8 cellular contexts compared by ENCODE assay signal in genomic region chr1:2642560-2643413, GRCh38. TPM values are rescaled to one million over a fixed set of nuclear protein-coding genes. Genes with fewer than 3 reads are reported as not detected.
A peak's percentile ranks its signal among the peaks of the same experiment; 100 is the strongest.
DNase-seq lines count a peak whose midpoint lies in the region; ATAC-seq and TF ChIP-seq lines count a peak whose summit lies in the region.

No MANE protein-coding gene starts in this region.

- no peaks in the 10 kb centered on the region for H3K27me3 ChIP-seq in IMR-90 (ENCODE audit: control insufficient read depth, insufficient read depth, low read length)
- no peaks in the 10 kb centered on the region for H3K27me3 ChIP-seq in OCI-LY3 (ENCODE audit: low read depth, low read length)
- H3K27me3 ChIP-seq in mucosa of rectum (ENCODE audit: control insufficient read depth in 2 of 2, insufficient read depth in 2 of 2, low read length in 2 of 2): peaks cover 0 to 2% of the 10 kb centered on the region in 2 donors

- H3K79me2 ChIP-seq in OCI-LY3 (ENCODE audit: low read length): peaks cover 15% of the 10 kb centered on the region

- H4K20me1 ChIP-seq in IMR-90 (ENCODE audit: insufficient read depth, low read length) (no peaks in the 10 kb centered on the region), OCI-LY3 (ENCODE audit: insufficient read depth, low read length) (no peaks in the 10 kb centered on the region)

- H3K4me3 ChIP-seq in IMR-90 (ENCODE audit: insufficient read depth, low read depth, low read length): peak overlapping the region; percentile 58
- peak overlapping the region; percentile 93 for H3K4me3 ChIP-seq in OCI-LY3 (ENCODE audit: low read length)
- peak overlapping the region; percentile 75 to 76 for H3K4me3 ChIP-seq in mucosa of rectum (ENCODE audit: low read length in 2 of 2)

- H2AFZ ChIP-seq in IMR-90 (replicated peaks; ENCODE audit: low read length, poor library complexity) (peak overlapping the region; percentile 89), OCI-LY3 (ENCODE audit: low read depth, low read length) (peak overlapping the region; percentile 55; the same call in 1 of the 2 replicates)

- 0 out of 2 replicates have a peak, but pooled peaks have one; percentile 20 for TF ChIP-seq CTCF in IMR-90 (conservative IDR thresholded peaks at IDR 0.05; ENCODE audit: low read depth, low read length)
- TF ChIP-seq CTCF in OCI-LY3 (IDR thresholded peaks at IDR 0.05; ENCODE audit: low read depth, low read length): peak; percentile 7; the same call in 1 of the 2 replicates

- H3K14ac ChIP-seq in IMR-90 (replicated peaks; ENCODE audit: low read depth, low read length): no peak overlapping the region

- H3K23ac ChIP-seq in IMR-90 (ENCODE audit: low read depth, low read length): no peak overlapping the region

- H3K4ac ChIP-seq in IMR-90 (ENCODE audit: low read depth, low read length): peak overlapping the region; percentile 2; the same call in 1 of the 2 replicates

- DNase-seq in DMS 273 (lab: John Stamatoyannopoulos, UW; ENCODE audit: unreplicated experiment) (peak; percentile 96), IMR-90 (peak; percentile 84), activated T-cell treated with anti-CD3 and anti-CD28 coated beads for 4 hours (peak; percentile 90), erythroblast (lab: John Stamatoyannopoulos, UW) (peak; percentile 86 to 87)
- DNase-seq in stimulated activated CD8-positive, alpha-beta memory T cell treated with anti-CD3 and anti-CD28 coated beads, Interleukin-4, amount 100 ng/mL, for 24 hours (ENCODE audit: low read depth): peak; percentile 92

- TF ChIP-seq POLR2A in IMR-90 (IDR thresholded peaks at IDR 0.05; ENCODE audit: low read depth, low read length): no peak
- TF ChIP-seq POLR2A in erythroblast (IDR thresholded peaks at IDR 0.05; ENCODE audit: low read length): peak; percentile 52

- H3K27ac ChIP-seq in IMR-90 (ENCODE audit: insufficient read depth, low read length) (peak overlapping the region; percentile 13), OCI-LY3 (ENCODE audit: low read length) (peak overlapping the region; percentile 75), mucosa of rectum (ENCODE audit: low read depth in 2 of 2, low read length in 2 of 2) (peak overlapping the region; percentile 73 to 86)

- 2% methylated on average over 49 of the region's 84 CpGs; no CpG with 5 or more reads in 1 of the 2 experiments for WGBS in IMR-90 (ENCODE audit: extremely low coverage in 2 of 2, insufficient read length in 1 of 2), 2 experiments

- BruUV-seq in IMR-90 (replicated peaks; lab: Mats Ljungman, UMichigan): no TSS peak

- no peak overlapping the region; the same call in 1 of the 2 replicates for H4K5ac ChIP-seq in IMR-90 (ENCODE audit: low read depth, low read length)

- in situ Hi-C loops in IMR-90 (cut with MboI; ENCODE audit: low sequenced_read_pairs): no loop called here

- no peaks in the 10 kb centered on the region for H3K9me3 ChIP-seq in IMR-90 (ENCODE audit: control insufficient read depth, insufficient read depth, low read length)
- H3K9me3 ChIP-seq in OCI-LY3 (ENCODE audit: insufficient read depth, low read length): peaks cover 6% of the 10 kb centered on the region
- H3K9me3 ChIP-seq in mucosa of rectum (ENCODE audit: control insufficient read depth in 2 of 2, low read length in 2 of 2): peaks cover 0 to 2% of the 10 kb centered on the region in 2 donors

- H2AK5ac ChIP-seq in IMR-90 (ENCODE audit: low read depth, low read length): 0 out of 2 replicates have a peak overlapping the region, but pooled peaks have one; percentile 8

- CTCF ChIA-PET in IMR-90 (lab: Yijun Ruan, JAX): no interaction called here

- intact Hi-C loops in IMR-90 (cut with micrococcal nuclease): loop anchor here (1.0 to 2.0 kb wide), 2 partner anchors 56 to 86 kb away; partner anchors contain the start of genes PRXL2B and TNFRSF14

- H2BK20ac ChIP-seq in IMR-90 (ENCODE audit: low read depth, low read length): no peak overlapping the region

- H3K36me3 ChIP-seq in IMR-90 (ENCODE audit: control insufficient read depth, insufficient read depth, low read length) (no peaks in the 10 kb centered on the region), OCI-LY3 (replicated peaks; ENCODE audit: low read depth, low read length) (no peaks in the 10 kb centered on the region), mucosa of rectum (ENCODE audit: control insufficient read depth in 2 of 2, insufficient read depth in 2 of 2, low read length in 2 of 2) (no peaks in the 10 kb centered on the region)

- peak; percentile 76 for ATAC-seq in GM21526 (IDR thresholded peaks at IDR 0.05; ENCODE audit: low FRiP score, unreplicated experiment)
- ATAC-seq in IMR-90 (ENCODE audit: low read depth): peak; percentile 90

- H4K8ac ChIP-seq in IMR-90 (ENCODE audit: low read depth in 2 of 2, low read length in 2 of 2): peak overlapping the region; percentile 25 to 84; a peak in 2 of 4 replicates

- peak overlapping the region; percentile 2 for H2AK9ac ChIP-seq in IMR-90 (replicated peaks; ENCODE audit: low read depth, low read length, poor library complexity)

- H3K4me2 ChIP-seq in IMR-90 (ENCODE audit: low read depth, low read length): peak overlapping the region; percentile 58
- peak overlapping the region; percentile 97 for H3K4me2 ChIP-seq in OCI-LY3 (ENCODE audit: low read length)

- no peak overlapping the region; the same call in 1 of the 2 replicates for H3K18ac ChIP-seq in IMR-90 (ENCODE audit: low read depth, low read length)

- peak overlapping the region; percentile 15 for H2BK5ac ChIP-seq in IMR-90 (ENCODE audit: low read depth, low read length, poor library complexity, severe bottlenecking)

- dilution Hi-C loops in IMR-90 (cut with HindIII; ENCODE audit: low sequenced_read_pairs, unreplicated experiment): no loop called here

- no peak overlapping the region for H2BK15ac ChIP-seq in IMR-90 (ENCODE audit: low read depth, low read length)

- H3K4me1 ChIP-seq in IMR-90 (ENCODE audit: control insufficient read depth, insufficient read depth, low read length): no peaks in the 10 kb centered on the region
- peaks cover 7% of the 10 kb centered on the region; the same call in 1 of the 2 replicates for H3K4me1 ChIP-seq in OCI-LY3 (ENCODE audit: low read length)
- H3K4me1 ChIP-seq in mucosa of rectum (ENCODE audit: control insufficient read depth in 2 of 2, insufficient read depth in 2 of 2, low read length in 2 of 2): peaks cover 8 to 15% of the 10 kb centered on the region in 2 donors

- POLR2A ChIA-PET in IMR-90 (lab: Charles Lee; ENCODE audit: unreplicated experiment): no interaction called here

- no peak overlapping the region for H3K56ac ChIP-seq in IMR-90 (ENCODE audit: extremely low read depth, insufficient read depth, low read length)

- TF ChIP-seq RAD21 in IMR-90 (IDR thresholded peaks at IDR 0.05; ENCODE audit: low read length): no peak

- no peaks in the 10 kb centered on the region; a peak in 1 of 4 replicates for H3K79me1 ChIP-seq in IMR-90 (ENCODE audit: low read depth in 1 of 2, low read length in 2 of 2)

- H4K91ac ChIP-seq in IMR-90 (ENCODE audit: insufficient read depth, low read depth, low read length): peak overlapping the region; percentile 42; the same call in 1 of the 2 replicates

- H2BK120ac ChIP-seq in IMR-90 (ENCODE audit: low read depth, low read length): no peak overlapping the region

- peak overlapping the region; percentile 48 for H3K9ac ChIP-seq in IMR-90 (ENCODE audit: low read depth, low read length)
- H3K9ac ChIP-seq in OCI-LY3 (ENCODE audit: low read length): peak overlapping the region; percentile 97
- peak overlapping the region; percentile 70 to 76 for H3K9ac ChIP-seq in mucosa of rectum (ENCODE audit: low read depth in 1 of 2, low read length in 2 of 2)

- no peaks in the 10 kb centered on the region for H3K9me1 ChIP-seq in IMR-90 (ENCODE audit: insufficient read depth, low read length)

TF ChIP-seq in IMR-90, 13 proteins besides CTCF, POLR2A, EP300 and RAD21:
- TF ChIP-seq MXI1 (IDR thresholded peaks at IDR 0.05; ENCODE audit: borderline replicate concordance, low read depth, low read length) (peak; percentile 66; the same call in 1 of the 2 replicates), CHD1 (IDR thresholded peaks at IDR 0.05; ENCODE audit: low read depth, low read length) (no peak), MAZ (IDR thresholded peaks at IDR 0.05; ENCODE audit: borderline replicate concordance, low read depth, low read length) (peak; percentile 98), RCOR1 (IDR thresholded peaks at IDR 0.05; ENCODE audit: insufficient replicate concordance, low read length) (no peak), BHLHE40 (IDR thresholded peaks at IDR 0.05; ENCODE audit: low read depth, low read length) (peak; percentile 53; the same call in 1 of the 2 replicates), CEBPB (IDR thresholded peaks at IDR 0.05; ENCODE audit: low read depth, low read length) (peak; percentile 48; the same call in 1 of the 2 replicates)

RNA-seq across cellular contexts. Expression of gene MMEL1, which starts 10.0 kb away (rescaled TPM):
- under 0.01 TPM in 2 replicates for total RNA-seq in IMR-90 (2012; rRNA removed)
- 0.12 and 0.20 TPM in 2 replicates for polyA plus RNA-seq in IMR-90 (2012; rRNA removed)
- 0.11 TPM in 1 of 2 replicates, not detected in the other for polyA plus RNA-seq in IMR-90 (2012; cell fraction: cytosol; rRNA removed)
- polyA plus RNA-seq in IMR-90 (2012; cell fraction: nucleus; rRNA removed; ENCODE audit: low replicate concordance): 0.47 and 0.96 TPM in 2 replicates

RNA-seq across cellular contexts. Expression of gene PRXL2B, which starts 56.2 kb away (rescaled TPM):
- total RNA-seq in IMR-90 (2012; rRNA removed): 8.1 and 10.9 TPM in 2 replicates
- 22.3 and 23.0 TPM in 2 replicates for polyA plus RNA-seq in IMR-90 (2012; rRNA removed)
- 23.1 and 35.9 TPM in 2 replicates for polyA plus RNA-seq in IMR-90 (2012; cell fraction: cytosol; rRNA removed)
- 23.6 and 41.8 TPM in 2 replicates for polyA plus RNA-seq in IMR-90 (2012; cell fraction: nucleus; rRNA removed; ENCODE audit: low replicate concordance)

Comparison
In these comparisons a context has a peak if more than half of its experiments do, and no peak if none do; other contexts are left out.
1. Peak in every context shown above with its lines: DNase-seq, ATAC-seq, H3K4me3 ChIP-seq and H3K27ac ChIP-seq.
2. H3K27ac ChIP-seq: peak in every context shown above with its lines; median percentile 80 in mucosa of rectum; 75 in OCI-LY3; 13 in IMR-90.